1 cellular context compared by ENCODE assay signal in genomic region chr13:53238241-53238640, GRCh38.
TF ChIP-seq lines count a peak whose summit lies in the region.

No MANE protein-coding gene starts in this region.

TF ChIP-seq in GM23338, 12 proteins besides CTCF, POLR2A, EP300 and RAD21 (continued from another document):
- no peak for TF ChIP-seq ZNF462 (CRISPR knock-in tag; IDR thresholded peaks at IDR 0.05)
TF ChIP-seq in GM23338: peak in this region for 1.
